Comparison of ENCODE assay signal across 27 cellular contexts in the genomic region with DNA sequence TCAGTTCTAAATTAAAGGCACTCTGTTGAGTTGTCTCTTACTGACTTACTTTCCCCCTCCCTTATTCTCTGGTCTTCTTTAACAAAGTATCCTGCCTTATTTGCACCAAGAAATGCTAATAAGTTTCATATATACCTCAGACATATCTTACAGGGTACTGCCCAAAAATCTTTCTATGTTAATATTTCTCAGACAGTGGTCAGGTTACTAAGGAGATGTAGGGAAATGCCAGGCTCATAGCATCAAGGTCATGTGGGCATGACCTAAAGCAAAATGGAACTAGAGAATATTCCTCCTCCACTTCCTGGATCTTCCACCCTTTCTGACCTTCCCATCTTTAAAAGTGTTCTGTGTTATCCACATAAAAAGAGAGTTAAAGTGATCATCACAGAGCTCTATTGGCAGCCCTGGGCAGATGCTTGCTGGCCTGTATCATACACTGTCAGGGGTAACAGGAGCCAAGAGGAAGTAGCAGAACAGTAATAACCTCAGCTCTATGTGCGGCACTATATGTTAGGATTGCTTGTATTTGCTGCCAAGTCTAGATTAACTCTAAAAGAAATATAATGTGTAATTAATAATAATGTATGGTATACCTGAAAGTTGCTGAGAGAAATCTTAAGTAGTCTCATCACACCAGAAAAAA.
DNase-seq lines count a peak whose midpoint lies in the region; ATAC-seq and TF ChIP-seq lines count a peak whose summit lies in the region.
"Had no signal": no experiment of that assay in that cellular context is flagged by ENCODE, and none has a peak within 500 bp of the region (broad histone marks: within the 10 kb centered on the region; RNA-seq: fewer than 3 reads in every experiment).

No MANE protein-coding gene starts in this region.

- H3K36me3 ChIP-seq in esophagus muscularis mucosa = no peaks in the 10 kb centered on the region
- H3K36me3 ChIP-seq: SJSA1 had no signal

- no peak overlapping the region for H3K4me3 ChIP-seq in esophagus muscularis mucosa
- H3K4me3 ChIP-seq: SJSA1 had no signal

- TF ChIP-seq CTCF in esophagus muscularis mucosa (IDR thresholded peaks at IDR 0.05) = no peak

- TF ChIP-seq POLR2A in esophagus muscularis mucosa (IDR thresholded peaks at IDR 0.05; ENCODE audit: low read depth) = no peak

- DNase-seq in left colon (no peak), esophagus muscularis mucosa (ENCODE audit: extremely low spot score) (no peak), 8988T (no peak)
- DNase-seq: Caco-2; CD8-positive, alpha-beta T cell; DMS79 treated with DMSO at 0.1 percent for 48 hours; GF-D8; Karpas-422; MV-4-11; NCI-H1105 treated with DMSO at 0.1 percent for 48 hours; NCI-H146; NCI-H1930; NCI-H2107; NCI-H446 treated with DMSO at 0.1 percent for 48 hours; NCI-H526; NCI-H82; NK-92 treated with Interleukin-12 subunit alpha and Interleukin-12 subunit beta, amount 100 ng/mL, for 24 hours; Right ventricle myocardium superior; RPMI8226; T-helper 1 cell had no signal

- intact Hi-C loops in left colon (cut with DNase I, micrococcal nuclease) = no loop called here
- intact Hi-C loops in esophagus muscularis mucosa (cut with DNase I) = no loop called here

- no peaks in the 10 kb centered on the region for H3K9me3 ChIP-seq in esophagus muscularis mucosa
- H3K9me3 ChIP-seq: Caco-2, SJSA1 had no signal

- no peak overlapping the region for H3K27ac ChIP-seq in esophagus muscularis mucosa (replicated peaks in 1 of 4)
- H3K27ac ChIP-seq: C4-2B, SJSA1 had no signal

- no peaks in the 10 kb centered on the region for H3K27me3 ChIP-seq in esophagus muscularis mucosa
- H3K27me3 ChIP-seq: SJSA1 had no signal

- peak; percentile 55 for ATAC-seq in GM18870 (IDR thresholded peaks at IDR 0.05; ENCODE audit: unreplicated experiment)
- peak; percentile 59 for ATAC-seq in GM21786 (IDR thresholded peaks at IDR 0.05; ENCODE audit: unreplicated experiment)
- ATAC-seq in HG03432 (IDR thresholded peaks at IDR 0.05; ENCODE audit: unreplicated experiment) = peak; percentile 62
- peak; percentile 62 for ATAC-seq in left colon
- ATAC-seq in HG02588 (IDR thresholded peaks at IDR 0.05; ENCODE audit: unreplicated experiment) = no peak
- ATAC-seq: CD8-positive, alpha-beta T cell; HepG2 had no signal

- WGBS in esophagus muscularis mucosa = 81% methylated on average over 1 of the region's 1 CpG

- H3K4me1 ChIP-seq in esophagus muscularis mucosa = no peaks in the 10 kb centered on the region
- H3K4me1 ChIP-seq: SJSA1 had no signal

- no peak for TF ChIP-seq EP300 in esophagus muscularis mucosa (IDR thresholded peaks at IDR 0.05)
